19 cellular contexts compared by ENCODE assay signal in the genomic region with DNA sequence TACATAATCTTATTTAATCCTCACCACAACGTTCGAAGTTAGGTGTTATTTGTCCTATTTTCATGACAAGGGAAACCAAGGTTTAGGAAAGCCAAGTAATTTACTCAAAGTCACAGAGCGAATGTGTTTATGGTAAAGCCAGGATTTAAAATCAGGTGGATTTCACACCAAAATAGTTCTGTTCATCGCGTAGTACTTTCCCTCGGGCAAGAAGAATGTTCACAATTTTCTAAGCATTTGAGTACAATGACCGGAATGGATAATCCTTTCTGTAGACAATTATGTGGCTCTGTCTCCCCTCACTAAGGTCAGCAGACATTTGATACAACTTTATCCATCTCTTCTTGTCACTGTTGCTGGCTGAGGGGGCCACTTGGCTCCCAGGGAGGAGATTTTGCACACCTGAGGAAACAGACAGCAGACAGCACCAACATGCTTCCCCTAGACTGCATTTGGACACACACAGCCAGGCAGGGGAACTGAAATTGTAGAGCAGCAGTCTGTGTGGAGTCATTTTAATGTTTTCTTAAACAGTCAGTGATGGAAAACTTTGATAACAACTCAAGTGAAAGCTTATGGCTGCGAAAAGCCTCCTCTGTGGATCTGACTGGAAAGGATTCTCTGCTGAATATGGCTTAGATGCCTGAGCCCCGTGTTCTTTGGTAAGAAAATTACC.
DNase-seq lines count a peak whose midpoint lies in the region; ATAC-seq, FAIRE-seq and TF ChIP-seq lines count a peak whose summit lies in the region.
"Had no signal": no experiment of that assay in that cellular context is flagged by ENCODE, and none has a peak within 500 bp of the region (broad histone marks: within the 10 kb centered on the region; RNA-seq: fewer than 3 reads in every experiment).

No MANE protein-coding gene starts in this region.

- DNase-seq in NCI-H82 treated with DMSO at 0.1 percent for 48 hours (lab: John Stamatoyannopoulos, UW; ENCODE audit: unreplicated experiment) (peak; percentile 54), astrocyte of the hippocampus (ENCODE audit: low read depth, low spot score) (peak; percentile 44), kidney (no peak), thoracic aorta (ENCODE audit: low spot score) (no peak), RCC 7860 (ENCODE audit: low spot score) (no peak), omental fat pad (ENCODE audit: low spot score) (no peak), ureter (ENCODE audit: low spot score) (no peak)
- DNase-seq: activated CD4-positive, alpha-beta memory T cell treated with anti-CD3 and anti-CD28 coated beads for 36 hours; activated naive CD4-positive, alpha-beta T cell; AML-193; COR-L47; EL; foreskin melanocyte; left cardiac atrium; NCI-H1105 treated with DMSO at 0.1 percent for 48 hours; psoas muscle; SHP77 treated with DMSO at 0.1 percent for 48 hours had no signal

- H3K4me3 ChIP-seq in kidney (ENCODE audit: low read length in 2 of 2) = peak overlapping the region; percentile 43 to 51
- peak overlapping the region; percentile 52 for H3K4me3 ChIP-seq in thoracic aorta
- H3K4me3 ChIP-seq: coronary artery, psoas muscle, testis had no signal

- intact Hi-C loops in kidney (cut with DNase I) = no loop called here

- H3K36me3 ChIP-seq in kidney (ENCODE audit: control insufficient read depth in 1 of 2, insufficient read depth in 2 of 2, low read length in 2 of 2) (no peaks in the 10 kb centered on the region), thoracic aorta (no peaks in the 10 kb centered on the region)

- H3K4me1 ChIP-seq in kidney (ENCODE audit: control insufficient read depth in 1 of 2, insufficient read depth in 1 of 2, low read depth in 1 of 2, low read length in 2 of 2) = no peaks in the 10 kb centered on the region
- no peaks in the 10 kb centered on the region for H3K4me1 ChIP-seq in thoracic aorta (ENCODE audit: control insufficient read depth in 1 of 2, low read depth in 2 of 2)
- H3K4me1 ChIP-seq: psoas muscle, testis had no signal

- H3K9me3 ChIP-seq in kidney (ENCODE audit: control insufficient read depth in 1 of 2, low read length in 2 of 2) (no peaks in the 10 kb centered on the region), thoracic aorta (no peaks in the 10 kb centered on the region)
- H3K9me3 ChIP-seq: psoas muscle, testis had no signal

- TF ChIP-seq CTCF in kidney (IDR thresholded peaks at IDR 0.05; ENCODE audit: borderline replicate concordance, extremely low read depth, insufficient read depth) (no peak), thoracic aorta (IDR thresholded peaks at IDR 0.05) (no peak), omental fat pad (IDR thresholded peaks at IDR 0.05) (no peak)

- no peak for ATAC-seq in thoracic aorta (ENCODE audit: insufficient number of reproducible peaks, low FRiP score, low read depth)
- no peak for ATAC-seq in omental fat pad (ENCODE audit: low FRiP score)
- ATAC-seq: left cardiac atrium, psoas muscle had no signal

- H3K27ac ChIP-seq in kidney (ENCODE audit: low read depth in 2 of 2, low read length in 2 of 2) (peak overlapping the region; percentile 20 to 32), thoracic aorta (peak overlapping the region in 1 of 2 donors; percentile 7)
- H3K27ac ChIP-seq: coronary artery, psoas muscle, testis had no signal

- FAIRE-seq in kidney (lab: Jason Lieb, UNC) (no peak), RCC 7860 (lab: Jason Lieb, UNC) (no peak)

- H3K27me3 ChIP-seq in thoracic aorta (replicated peaks; ENCODE audit: insufficient read depth) = no peaks in the 10 kb centered on the region
- H3K27me3 ChIP-seq: testis had no signal

- no peak overlapping the region for H3K9ac ChIP-seq in kidney (ENCODE audit: low read length in 2 of 2)

Comparison
In these comparisons a context has a peak if more than half of its experiments do, and no peak if none do; other contexts are left out.
1. DNase-seq: peak in NCI-H82 treated with DMSO at 0.1 percent for 48 hours (single experiment) and astrocyte of the hippocampus (single experiment); none in kidney (single experiment), thoracic aorta (single experiment), RCC 7860 (single experiment), omental fat pad (single experiment) and ureter (single experiment).